In the genomic region with DNA sequence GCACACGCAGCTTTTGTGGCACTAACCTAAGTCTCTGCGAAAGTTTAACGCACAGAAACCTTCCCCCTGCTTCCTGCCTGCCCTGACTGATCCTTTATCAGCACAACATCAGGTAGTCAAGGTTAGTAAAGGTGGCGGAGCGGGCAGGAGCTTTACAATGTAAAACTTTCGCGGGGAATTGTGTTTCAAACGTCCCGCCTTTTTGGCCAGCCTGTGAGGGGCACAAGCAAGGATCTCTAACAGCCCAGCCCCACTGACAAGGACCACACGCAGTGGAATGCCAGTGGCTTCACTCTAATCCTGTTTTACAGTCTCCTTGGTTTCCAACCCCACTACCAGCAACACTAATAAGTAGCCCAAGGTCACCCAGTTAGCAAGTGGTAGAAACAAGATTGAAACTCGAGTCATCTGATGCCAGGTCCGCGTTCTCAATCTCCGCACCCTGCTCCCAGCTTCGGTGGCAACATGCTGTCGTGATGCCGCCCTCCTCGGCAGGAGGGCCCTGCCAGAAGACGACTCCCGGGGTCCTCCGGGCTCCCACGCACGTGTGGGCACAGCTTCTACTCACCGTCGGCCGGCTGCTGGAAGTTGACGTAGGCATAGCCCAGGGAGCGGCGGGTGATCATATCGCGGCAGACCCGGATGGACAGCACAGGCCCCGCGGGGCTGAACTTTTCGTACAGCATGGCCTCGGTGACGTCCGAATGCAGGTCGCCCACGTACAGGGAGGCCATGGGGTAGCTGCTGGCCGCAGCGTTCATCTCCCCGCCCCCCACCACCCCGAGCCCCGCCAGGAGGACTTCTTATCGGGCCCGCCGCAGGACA, we compare ENCODE assay signal across 8 cellular contexts. TPM values are rescaled to one million over a fixed set of nuclear protein-coding genes. Genes with fewer than 3 reads are reported as not detected.
A peak's percentile ranks its signal among the peaks of the same experiment; 100 is the strongest.
DNase-seq lines count a peak whose midpoint lies in the region; ATAC-seq and TF ChIP-seq lines count a peak whose summit lies in the region.

No MANE protein-coding gene starts in this region.

- peaks cover 22% of the 10 kb centered on the region for H3K36me3 Mint-ChIP-seq in progenitor cell of endocrine pancreas (ENCODE audit: insufficient read depth)

- no peaks in the 10 kb centered on the region for H3K9me3 Mint-ChIP-seq in progenitor cell of endocrine pancreas (ENCODE audit: low read depth)

- no peak for TF ChIP-seq CTCF in progenitor cell of endocrine pancreas (IDR thresholded peaks at IDR 0.05; ENCODE audit: unreplicated experiment)

- peak overlapping the region; percentile 90 for H3K4me3 Mint-ChIP-seq in progenitor cell of endocrine pancreas (ENCODE audit: low read depth)

- H3K27me3 Mint-ChIP-seq in progenitor cell of endocrine pancreas, result no peaks in the 10 kb centered on the region

- peaks cover 34% of the 10 kb centered on the region for H3K4me1 Mint-ChIP-seq in progenitor cell of endocrine pancreas (ENCODE audit: low read depth)

- H3K27ac Mint-ChIP-seq in progenitor cell of endocrine pancreas, result peak overlapping the region; percentile 94

- ATAC-seq in HG03175 (IDR thresholded peaks at IDR 0.05; ENCODE audit: unreplicated experiment), result peak; percentile 25
- ATAC-seq in left ventricle myocardium superior, result peak; percentile 53
- ATAC-seq in HG03108 (IDR thresholded peaks at IDR 0.05; ENCODE audit: unreplicated experiment), result no peak
- no peak for ATAC-seq in HG02938 (IDR thresholded peaks at IDR 0.05; ENCODE audit: unreplicated experiment)

- intact Hi-C loops in left ventricle myocardium superior (cut with micrococcal nuclease), result no loop called here

- DNase-seq in Daoy (ENCODE audit: low read depth) (peak; percentile 50), SW480 (ENCODE audit: low spot score) (peak; percentile 30), amniotic epithelial cell (ENCODE audit: low read depth) (peak; percentile 70), left ventricle myocardium superior (peak; percentile 69), progenitor cell of endocrine pancreas (ENCODE audit: low spot score, unreplicated experiment) (peak; percentile 28)

RNA-seq across cellular contexts. Expression of gene PABPC4, which starts 1.2 kb away (rescaled TPM):
- 97.2 and 113 TPM in 2 replicates for total RNA-seq in Daoy (2014; rRNA removed; shearing (Covaris generic))
- 246 TPM for total RNA-seq in left ventricle myocardium superior
- 324 and 325 TPM in 2 replicates for total RNA-seq in progenitor cell of endocrine pancreas

Comparison
In these comparisons a context has a peak if more than half of its experiments do, and no peak if none do; other contexts are left out.
1. ATAC-seq: peak in HG03175 (single experiment) and left ventricle myocardium superior (single experiment); none in HG03108 (single experiment) and HG02938 (single experiment).
2. Peak in every context shown above with its lines, with median percentiles within 50 percentile points of each other: DNase-seq.